Comparison of ENCODE assay signal across 8 cellular contexts in the genomic region with DNA sequence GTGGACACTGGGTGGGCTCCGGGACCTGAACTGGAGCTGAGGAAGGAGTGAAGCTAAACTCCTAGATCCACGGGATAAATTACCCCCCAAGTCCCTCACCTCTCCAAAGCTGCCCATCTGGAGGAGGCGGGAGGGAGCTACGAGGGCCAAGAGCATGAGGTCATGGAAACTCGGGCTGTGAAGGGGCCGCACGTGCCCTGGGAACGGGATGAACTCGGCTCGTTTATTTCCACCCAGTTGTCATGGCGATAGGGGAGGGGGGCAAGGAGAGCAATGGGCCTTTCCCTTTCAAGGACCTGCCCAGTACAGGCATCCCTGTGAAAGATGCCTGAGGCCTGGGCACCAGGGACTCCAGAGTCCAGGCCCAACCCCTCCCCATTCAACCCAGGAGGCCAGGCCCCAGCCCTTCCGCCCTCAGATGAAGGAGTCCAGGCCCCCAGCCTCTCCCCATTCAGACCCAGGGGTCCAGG. TPM values are rescaled to one million over a fixed set of nuclear protein-coding genes. Genes with fewer than 3 reads are reported as not detected.
DNase-seq lines count a peak whose midpoint lies in the region; ATAC-seq, FAIRE-seq and TF ChIP-seq lines count a peak whose summit lies in the region.

No MANE protein-coding gene starts in this region.

- H4K20me1 ChIP-seq in MM.1S (ENCODE audit: insufficient read depth, low read length): no peaks in the 10 kb centered on the region

- peak; percentile 45 for DNase-seq in HTR-8/SVneo (ENCODE audit: insufficient read length, low spot score)
- DNase-seq in cardiac fibroblast (ENCODE audit: low read depth in 2 of 2): peak; percentile 90 to 95
- peak; percentile 91 for DNase-seq in kidney epithelial cell (ENCODE audit: low read depth)
- DNase-seq in substantia nigra (lab: John Stamatoyannopoulos, UW): peak in 34 of 49 donors; percentile 4 to 69 (median 41)
- no peak for DNase-seq in MM.1S
- DNase-seq in activated CD4-positive, alpha-beta memory T cell treated with anti-CD3 and anti-CD28 coated beads for 36 hours: no peak

- H3K36me3 ChIP-seq in kidney epithelial cell (ENCODE audit: control insufficient read depth, insufficient read depth, low read length): peaks cover 2% of the 10 kb centered on the region
- no peaks in the 10 kb centered on the region for H3K36me3 ChIP-seq in MM.1S (replicated peaks; ENCODE audit: insufficient read depth, low read length)

- H3K4me1 Mint-ChIP-seq in activated CD4-positive, alpha-beta memory T cell treated with anti-CD3 and anti-CD28 coated beads for 36 hours (ENCODE audit: low read depth): peaks cover 23% of the 10 kb centered on the region

- no peaks in the 10 kb centered on the region for H3K9me3 Mint-ChIP-seq in activated CD4-positive, alpha-beta memory T cell treated with anti-CD3 and anti-CD28 coated beads for 36 hours

- ATAC-seq in GM21619 (IDR thresholded peaks at IDR 0.05; ENCODE audit: unreplicated experiment) (no peak), HG03196 (IDR thresholded peaks at IDR 0.05; ENCODE audit: unreplicated experiment) (no peak)

- POLR2A ChIA-PET in activated CD4-positive, alpha-beta memory T cell treated with anti-CD3 and anti-CD28 coated beads for 36 hours (lab: Charles Lee): no interaction called here

- no peak overlapping the region for H2AFZ ChIP-seq in MM.1S (ENCODE audit: low read length)

- intact Hi-C loops in activated CD4-positive, alpha-beta memory T cell treated with anti-CD3 and anti-CD28 coated beads for 36 hours (cut with micrococcal nuclease): no loop called here

- H3K27ac ChIP-seq in substantia nigra (ENCODE audit: low read depth, low read length, poor library complexity, severe bottlenecking): peak overlapping the region; percentile 26
- H3K27ac ChIP-seq in MM.1S (ENCODE audit: low read length): no peak overlapping the region

- H3K27me3 ChIP-seq in kidney epithelial cell (ENCODE audit: control insufficient read depth, insufficient read depth, low read length): no peaks in the 10 kb centered on the region
- H3K27me3 ChIP-seq in MM.1S (replicated peaks; ENCODE audit: insufficient read depth, low read length): peaks cover 1% of the 10 kb centered on the region; the same call in 1 of the 2 replicates

- CTCF ChIA-PET in activated CD4-positive, alpha-beta memory T cell treated with anti-CD3 and anti-CD28 coated beads for 36 hours (lab: Charles Lee): interaction anchor here (0.6 to 1.4 kb wide), 2 partner anchors 26 to 188 kb away, joined by 3 read pairs; no protein-coding TSS in a partner anchor

- H3K4me3 Mint-ChIP-seq in activated CD4-positive, alpha-beta memory T cell treated with anti-CD3 and anti-CD28 coated beads for 36 hours: no peak overlapping the region

- peaks cover 56% of the 10 kb centered on the region for H3K79me2 ChIP-seq in MM.1S (ENCODE audit: low read length)

- H3K9me3 ChIP-seq in MM.1S (replicated peaks; ENCODE audit: insufficient read depth, low read length): no peaks in the 10 kb centered on the region

- peaks cover 20% of the 10 kb centered on the region for H3K36me3 Mint-ChIP-seq in activated CD4-positive, alpha-beta memory T cell treated with anti-CD3 and anti-CD28 coated beads for 36 hours

- no peak overlapping the region for H3K4me2 ChIP-seq in MM.1S (ENCODE audit: low read depth, low read length)

- H3K9me2 ChIP-seq in MM.1S (replicated peaks; ENCODE audit: insufficient read depth, low read length): no peaks in the 10 kb centered on the region

- FAIRE-seq in HTR-8/SVneo (lab: Jason Lieb, UNC): no peak

- H3K27ac Mint-ChIP-seq in activated CD4-positive, alpha-beta memory T cell treated with anti-CD3 and anti-CD28 coated beads for 36 hours: no peak overlapping the region

- H3F3A ChIP-seq in MM.1S (ENCODE audit: insufficient read depth, low read length): 0 out of 2 replicates have a peak, but pooled peaks cover 4% of the 10 kb centered on the region

- peaks cover 10% of the 10 kb centered on the region; the same call in 1 of the 2 replicates for H3K4me1 ChIP-seq in MM.1S (ENCODE audit: low read length)

- H3K27me3 Mint-ChIP-seq in activated CD4-positive, alpha-beta memory T cell treated with anti-CD3 and anti-CD28 coated beads for 36 hours: no peaks in the 10 kb centered on the region

- no peak overlapping the region for H3K9ac ChIP-seq in MM.1S (ENCODE audit: low read length)

- H3K4me3 ChIP-seq in cardiac fibroblast (replicated peaks in 1 of 2; ENCODE audit: low read depth in 2 of 2, low read length in 2 of 2) (no peak overlapping the region), kidney epithelial cell (ENCODE audit: low read depth, low read length) (no peak overlapping the region), MM.1S (ENCODE audit: low read length) (no peak overlapping the region)

- TF ChIP-seq CTCF in cardiac fibroblast (IDR thresholded peaks at IDR 0.05; ENCODE audit: low read depth, low read length) (no peak), kidney epithelial cell (IDR thresholded peaks at IDR 0.05; ENCODE audit: insufficient read depth, low read length, poor library complexity, severe bottlenecking) (no peak), MM.1S (IDR thresholded peaks at IDR 0.05; ENCODE audit: low read length) (no peak)

RNA-seq across cellular contexts. Expression of gene PPP1R12C, which starts 3.8 kb away (rescaled TPM):
- total RNA-seq in kidney epithelial cell: 62.9 and 94.8 TPM in 2 replicates
- 10 to 100 TPM; 62.7 to 73.2 TPM for total RNA-seq in activated CD4-positive, alpha-beta memory T cell treated with anti-CD3 and anti-CD28 coated beads for 36 hours

RNA-seq across cellular contexts. Expression of gene TNNT1, which starts 35.4 kb away (rescaled TPM):
- 5.8 and 7.1 TPM in 2 replicates for total RNA-seq in kidney epithelial cell
- total RNA-seq in activated CD4-positive, alpha-beta memory T cell treated with anti-CD3 and anti-CD28 coated beads for 36 hours: not detected

RNA-seq across cellular contexts. Expression of gene EPS8L1, which starts 37.9 kb away (rescaled TPM):
- total RNA-seq in kidney epithelial cell: 30.5 and 33.8 TPM in 2 replicates
- 1 to 10 TPM; 2.2 to 2.7 TPM for total RNA-seq in activated CD4-positive, alpha-beta memory T cell treated with anti-CD3 and anti-CD28 coated beads for 36 hours

RNA-seq across cellular contexts. Expression of gene TNNI3, which starts 43.9 kb away (rescaled TPM):
- 2.7 and 4.7 TPM in 2 replicates for total RNA-seq in kidney epithelial cell
- not detected for total RNA-seq in activated CD4-positive, alpha-beta memory T cell treated with anti-CD3 and anti-CD28 coated beads for 36 hours

RNA-seq across cellular contexts. Expression of gene RDH13, which starts 50.7 kb away (rescaled TPM):
- total RNA-seq in kidney epithelial cell: 16.6 and 23.4 TPM in 2 replicates
- total RNA-seq in activated CD4-positive, alpha-beta memory T cell treated with anti-CD3 and anti-CD28 coated beads for 36 hours: 10 to 100 TPM; 11.0 to 12.8 TPM

Comparison
In these comparisons a context has a peak if more than half of its experiments do, and no peak if none do; other contexts are left out.
1. DNase-seq: peak in HTR-8/SVneo (single experiment), cardiac fibroblast (2 of 2), kidney epithelial cell (single experiment) and substantia nigra (34 of 49); none in MM.1S (single experiment) and activated CD4-positive, alpha-beta memory T cell treated with anti-CD3 and anti-CD28 coated beads for 36 hours (single experiment).